Comparison of ENCODE assay signal across 18 cellular contexts in genomic region chr6:167118006-167118405, GRCh38. TPM values are rescaled to one million over a fixed set of nuclear protein-coding genes. Genes with fewer than 3 reads are reported as not detected.
"Had no signal": no experiment of that assay in that cellular context is flagged by ENCODE, and none has a peak within 500 bp of the region (broad histone marks: within the 10 kb centered on the region; RNA-seq: fewer than 3 reads in every experiment).

No MANE protein-coding gene starts in this region.

- H3K4me3 Mint-ChIP-seq: activated naive CD4-positive, alpha-beta T cell treated with anti-CD3 and anti-CD28 coated beads, Interleukin-2, amount 50 U/mL, for 24 hours; brain; dendritic cell treated with granulocyte-macrophage colony-stimulating factor and Interleukin-4, amounts not matched to agents 40 ng/mL and 50 ng/mL, for 4 days; endodermal cell; neural crest cell had no signal

- H3K36me3 ChIP-seq: sigmoid colon, stomach had no signal

- DNase-seq: activated CD4-positive, alpha-beta T cell treated with anti-CD3 and anti-CD28 coated beads, Interleukin-2, amount 50 U/mL, for 1 hour; activated CD8-positive, alpha-beta memory T cell treated with anti-CD3 and anti-CD28 coated beads, Interleukin-2, amount 50 U/mL, for 4 hours; amygdala; endodermal cell; hypothalamus; sigmoid colon; stimulated activated CD4-positive, alpha-beta T cell treated with anti-CD3 and anti-CD28 coated beads, Interleukin-12 subunit alpha, Interleukin-12 subunit beta, amount 100 ng/mL, for 4 hours; stimulated activated CD4-positive, alpha-beta T cell treated with anti-CD3 and anti-CD28 coated beads, Interleukin-4, amount 100 ng/mL, for 1 hour; stimulated activated CD8-positive, alpha-beta memory T cell treated with anti-CD3 and anti-CD28 coated beads, Interleukin-4, amount 100 ng/mL, for 48 hours; stomach had no signal

- H3K27me3 Mint-ChIP-seq: activated naive CD4-positive, alpha-beta T cell treated with anti-CD3 and anti-CD28 coated beads, Interleukin-2, amount 50 U/mL, for 24 hours had no signal

- H3K27ac Mint-ChIP-seq: brain, endodermal cell had no signal

- H3K36me3 Mint-ChIP-seq: activated naive CD4-positive, alpha-beta T cell treated with anti-CD3 and anti-CD28 coated beads, Interleukin-2, amount 50 U/mL, for 24 hours; brain had no signal

- H3K9me3 Mint-ChIP-seq: activated naive CD4-positive, alpha-beta T cell treated with anti-CD3 and anti-CD28 coated beads, Interleukin-2, amount 50 U/mL, for 24 hours; dendritic cell treated with granulocyte-macrophage colony-stimulating factor and Interleukin-4, amounts not matched to agents 40 ng/mL and 50 ng/mL, for 4 days; neural crest cell had no signal

- H3K9me3 ChIP-seq: sigmoid colon, stomach had no signal

- H3K4me3 ChIP-seq: sigmoid colon, stomach had no signal

- H3K27me3 ChIP-seq: sigmoid colon had no signal

RNA-seq across cellular contexts. Expression of gene CCR6, which starts 4.9 kb away (rescaled TPM):
- total RNA-seq: endodermal cell, neural crest cell, osteocyte, sigmoid colon, urinary bladder had no signal

RNA-seq across cellular contexts. Expression of gene GPR31, which starts 39.8 kb away (rescaled TPM):
- total RNA-seq: endodermal cell; lower leg skin; neural crest cell; osteocyte; sigmoid colon; T-helper 1 cell treated with Interleukin-12 subunit alpha and Interleukin-12 subunit beta and Interleukin-4 antibody, amounts not matched to agents 30 ng/mL and 1 ng/mL, for 36 hours; urinary bladder had no signal
